ENCODE assay signal across 8 cellular contexts in genomic region chr14:95320076-95320895, GRCh38. TPM values are rescaled to one million over a fixed set of nuclear protein-coding genes. Genes with fewer than 3 reads are reported as not detected.
DNase-seq lines count a peak whose midpoint lies in the region; ATAC-seq and TF ChIP-seq lines count a peak whose summit lies in the region.

No MANE protein-coding gene starts in this region.

- peaks cover 18% of the 10 kb centered on the region for H3F3A ChIP-seq in neural progenitor cell (ENCODE audit: low read depth)

- H4K20me1 ChIP-seq in KMS-11 (ENCODE audit: insufficient read depth) (no peaks in the 10 kb centered on the region), neural progenitor cell (ENCODE audit: low read depth) (peaks cover 21% of the 10 kb centered on the region)

- peak overlapping the region; percentile 85 for H3K4me3 Mint-ChIP-seq in neural progenitor cell

- H3K36me3 Mint-ChIP-seq in neural progenitor cell, result no peaks in the 10 kb centered on the region

- H3K9me3 Mint-ChIP-seq in neural progenitor cell, result no peaks in the 10 kb centered on the region

- H3K4me1 ChIP-seq in KMS-11 (ENCODE audit: low read depth, poor library complexity, severe bottlenecking) (no peaks in the 10 kb centered on the region), duodenal mucosa (ENCODE audit: control insufficient read depth in 1 of 2, insufficient read depth in 2 of 2, low read length in 2 of 2) (peaks cover 0 to 25% of the 10 kb centered on the region in 2 donors), neural progenitor cell (peaks cover 20% of the 10 kb centered on the region)

- H3K79me2 ChIP-seq in KMS-11 (ENCODE audit: insufficient read depth, low read depth), result no peaks in the 10 kb centered on the region
- H3K79me2 ChIP-seq in neural progenitor cell (ENCODE audit: low read depth), result no peaks in the 10 kb centered on the region

- H3K27me3 ChIP-seq in GM06990 (replicated peaks; ENCODE audit: control insufficient read depth, insufficient read depth, low read length) (no peaks in the 10 kb centered on the region), KMS-11 (ENCODE audit: insufficient read depth, low read depth) (no peaks in the 10 kb centered on the region), duodenal mucosa (ENCODE audit: control insufficient read depth in 1 of 2, insufficient read depth in 2 of 2, low read length in 2 of 2) (no peaks in the 10 kb centered on the region), neural progenitor cell (peaks cover 21% of the 10 kb centered on the region)

- H2AFZ ChIP-seq in KMS-11 (ENCODE audit: low read depth) (peak overlapping the region; percentile 18; the same call in 1 of the 2 replicates), neural progenitor cell (replicated peaks) (peak overlapping the region; percentile 92)

- H3K4me3 ChIP-seq in GM06990 (replicated peaks; ENCODE audit: low read depth, low read length) (peak overlapping the region; percentile 52), KMS-11 (IDR thresholded peaks at IDR 0.05; ENCODE audit: insufficient read depth, low read depth, low read length) (no peak overlapping the region), duodenal mucosa (ENCODE audit: low read depth in 1 of 2, low read length in 2 of 2) (peak overlapping the region; percentile 46 to 49), neural progenitor cell (peak overlapping the region; percentile 55)

- peaks cover 35% of the 10 kb centered on the region for H3K4me1 Mint-ChIP-seq in neural progenitor cell

- DNase-seq in GM06990 (ENCODE audit: extremely low read depth, insufficient read length) (no peak), neural progenitor cell (ENCODE audit: low spot score) (no peak)

- no peak for ATAC-seq in GM19463 (IDR thresholded peaks at IDR 0.05; ENCODE audit: unreplicated experiment)
- ATAC-seq in GM18873 (IDR thresholded peaks at IDR 0.05; ENCODE audit: low FRiP score, unreplicated experiment), result no peak
- no peak for ATAC-seq in GM18870 (IDR thresholded peaks at IDR 0.05; ENCODE audit: unreplicated experiment)
- ATAC-seq in GM18858 (IDR thresholded peaks at IDR 0.05; ENCODE audit: unreplicated experiment), result no peak

- no peaks in the 10 kb centered on the region for H3K36me3 ChIP-seq in GM06990 (ENCODE audit: control insufficient read depth, insufficient read depth, low read length)
- no peaks in the 10 kb centered on the region for H3K36me3 ChIP-seq in KMS-11 (ENCODE audit: insufficient read depth)
- H3K36me3 ChIP-seq in duodenal mucosa (ENCODE audit: control insufficient read depth in 1 of 2, insufficient read depth in 2 of 2, low read length in 2 of 2), result no peaks in the 10 kb centered on the region
- H3K36me3 ChIP-seq in neural progenitor cell, result no peaks in the 10 kb centered on the region

- H3K27ac Mint-ChIP-seq in neural progenitor cell, result no peak overlapping the region

- H3K9ac ChIP-seq in KMS-11 (no peak overlapping the region), duodenal mucosa (ENCODE audit: low read depth in 1 of 2, low read length in 2 of 2) (peak overlapping the region; percentile 27 to 44), neural progenitor cell (no peak overlapping the region)

- peaks cover 13% of the 10 kb centered on the region for H3K27me3 Mint-ChIP-seq in neural progenitor cell (ENCODE audit: insufficient read depth, low read depth)

- H3K9me3 ChIP-seq in duodenal mucosa (ENCODE audit: control insufficient read depth in 1 of 2, low read length in 2 of 2) (no peaks in the 10 kb centered on the region), neural progenitor cell (ENCODE audit: low read depth) (no peaks in the 10 kb centered on the region)

- H3K27ac ChIP-seq in KMS-11 (no peak overlapping the region), duodenal mucosa (ENCODE audit: low read depth, low read length) (no peak overlapping the region), neural progenitor cell (no peak overlapping the region)

- H3K4me2 ChIP-seq in KMS-11 (no peak overlapping the region; the same call in 1 of the 2 replicates), neural progenitor cell (peak overlapping the region; percentile 85)

- TF ChIP-seq CTCF in GM06990 (IDR thresholded peaks at IDR 0.05; ENCODE audit: insufficient read depth, low read length, poor library complexity, severe bottlenecking) (no peak), KMS-11 (conservative IDR thresholded peaks at IDR 0.05; ENCODE audit: low read depth, low read length) (no peak), neural progenitor cell (IDR thresholded peaks at IDR 0.05) (no peak)

RNA-seq across cellular contexts. Expression of gene CLMN, which starts 0.6 kb away (rescaled TPM):
- 6.3 and 6.7 TPM in 2 replicates for total RNA-seq in neural progenitor cell (ENCODE audit: low replicate concordance)

Comparison
In these comparisons a context has a peak if more than half of its experiments do, and no peak if none do; other contexts are left out.
1. H3K9ac ChIP-seq: peak in duodenal mucosa (2 of 2); none in KMS-11 (single experiment) and neural progenitor cell (single experiment).